ENCODE assay signal across 16 cellular contexts in the genomic region with DNA sequence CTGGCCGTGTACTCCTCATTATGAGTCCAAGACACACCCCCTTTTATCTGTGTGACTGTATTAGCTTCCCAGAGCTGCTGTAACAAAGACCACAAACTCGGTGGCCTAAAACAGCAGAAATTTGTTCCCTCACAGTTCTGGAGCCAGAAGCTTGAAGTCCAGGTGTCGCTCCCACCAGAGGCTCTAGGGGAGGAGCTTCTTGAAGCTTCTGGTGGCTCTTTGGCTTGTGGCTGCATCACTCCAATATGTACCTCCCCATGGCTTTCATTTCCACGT. TPM values are rescaled to one million over a fixed set of nuclear protein-coding genes. Genes with fewer than 3 reads are reported as not detected.
"Had no signal": no experiment of that assay in that cellular context is flagged by ENCODE, and none has a peak within 500 bp of the region (broad histone marks: within the 10 kb centered on the region; RNA-seq: fewer than 3 reads in every experiment).

No MANE protein-coding gene starts in this region.

- H3K27me3 ChIP-seq: uterus had no signal

- ATAC-seq: activated CD8-positive, alpha-beta memory T cell treated with anti-CD3 and anti-CD28 coated beads, Interleukin-2, amount 10 ng/mL, durations not matched to agents 7 days and 5 days; left ventricle myocardium superior had no signal

- H3K9me3 ChIP-seq: ascending aorta, spleen, tibial artery, uterus had no signal

- H3K4me3 Mint-ChIP-seq: activated B cell treated with CpG ODN at 0.5 μM for 24 hours; activated CD4-positive, alpha-beta memory T cell treated with anti-CD3 and anti-CD28 coated beads for 36 hours; activated CD8-positive, alpha-beta memory T cell treated with anti-CD3 and anti-CD28 coated beads, Interleukin-2, amount 10 ng/mL, durations not matched to agents 7 days and 5 days; activated naive CD4-positive, alpha-beta T cell treated with anti-CD3 and anti-CD28 coated beads for 36 hours had no signal

- H3K27me3 Mint-ChIP-seq: activated B cell treated with CpG ODN at 0.5 μM for 24 hours; activated CD4-positive, alpha-beta memory T cell treated with anti-CD3 and anti-CD28 coated beads for 36 hours; activated CD8-positive, alpha-beta memory T cell treated with anti-CD3 and anti-CD28 coated beads, Interleukin-2, amount 10 ng/mL, durations not matched to agents 7 days and 5 days had no signal

- H3K27ac Mint-ChIP-seq: activated B cell treated with CpG ODN at 0.5 μM for 24 hours; activated CD4-positive, alpha-beta memory T cell treated with anti-CD3 and anti-CD28 coated beads for 36 hours; activated CD8-positive, alpha-beta memory T cell treated with anti-CD3 and anti-CD28 coated beads, Interleukin-2, amount 10 ng/mL, durations not matched to agents 7 days and 5 days; activated naive CD4-positive, alpha-beta T cell treated with anti-CD3 and anti-CD28 coated beads for 36 hours; activated T-helper 2 cell treated with anti-CD3 and anti-CD28 coated beads, Interferon-gamma antibody, Interleukin-2, Interleukin-4, amounts not matched to agents 10 μg/mL and 5 μg/mL and 100 μg/mL, durations not matched to agents 14 hours and 24 hours and 36 hours had no signal

- DNase-seq: activated B cell treated with CpG ODN at 0.5 μM for 24 hours; activated CD4-positive, alpha-beta memory T cell treated with anti-CD3 and anti-CD28 coated beads for 36 hours; activated CD4-positive, alpha-beta T cell treated with anti-CD3 and anti-CD28 coated beads for 4 hours; activated CD8-positive, alpha-beta memory T cell treated with anti-CD3 and anti-CD28 coated beads, Interleukin-2, amount 10 ng/mL, durations not matched to agents 7 days and 5 days; activated naive CD4-positive, alpha-beta T cell treated with anti-CD3 and anti-CD28 coated beads for 36 hours; kidney glomerular epithelial cell; left ventricle myocardium superior; stimulated activated naive CD4-positive, alpha-beta T cell treated with Interleukin-2 at 50 U/mL for 16 hours; substantia nigra; uterus had no signal

- H3K36me3 ChIP-seq: ascending aorta, tibial artery, uterus had no signal

- FAIRE-seq: frontal cortex had no signal

- H3K4me3 ChIP-seq: ascending aorta, coronary artery, tibial artery, uterus had no signal

- H3K9me3 Mint-ChIP-seq: activated B cell treated with CpG ODN at 0.5 μM for 24 hours; activated CD4-positive, alpha-beta memory T cell treated with anti-CD3 and anti-CD28 coated beads for 36 hours; activated naive CD4-positive, alpha-beta T cell treated with anti-CD3 and anti-CD28 coated beads for 36 hours; activated T-helper 2 cell treated with anti-CD3 and anti-CD28 coated beads, Interferon-gamma antibody, Interleukin-2, Interleukin-4, amounts not matched to agents 10 μg/mL and 5 μg/mL and 100 μg/mL, durations not matched to agents 14 hours and 24 hours and 36 hours had no signal

- H3K36me3 Mint-ChIP-seq: activated CD4-positive, alpha-beta memory T cell treated with anti-CD3 and anti-CD28 coated beads for 36 hours had no signal

- H3K27ac ChIP-seq: ascending aorta, coronary artery, tibial artery, uterus had no signal

RNA-seq across cellular contexts. Expression of a gene that starts 47.4 kb away (rescaled TPM):
- total RNA-seq: ascending aorta, left ventricle myocardium superior had no signal
